Comparison of ENCODE assay signal across 7 cellular contexts in genomic region chr10:102853944-102854694, GRCh38. TPM values are rescaled to one million over a fixed set of nuclear protein-coding genes. Genes with fewer than 3 reads are reported as not detected.
DNase-seq lines count a peak whose midpoint lies in the region; ATAC-seq and TF ChIP-seq lines count a peak whose summit lies in the region.

TSS of gene BORCS7 (plus strand) at chr10:102854259. CDS start at chr10:102854287, 28 bp downstream.

- peaks cover 24% of the 10 kb centered on the region for H3K79me2 ChIP-seq in hepatocyte

- peaks cover 7% of the 10 kb centered on the region for H3K4me1 Mint-ChIP-seq in T-helper 2 cell treated with Interferon-gamma antibody and Interleukin-4, amounts not matched to agents 5 μg/mL and 100 μg/mL, for 36 hours (ENCODE audit: low read depth)

- H3K4me2 ChIP-seq in hepatocyte: peak within 1 kb of the TSS; percentile 77

- no peaks in the 10 kb centered on the region for H3K9me2 ChIP-seq in hepatocyte (replicated peaks; ENCODE audit: insufficient read depth)

- no peaks in the 10 kb centered on the region for H3K9me3 ChIP-seq in hepatocyte (ENCODE audit: low read depth)

- H2AFZ ChIP-seq in hepatocyte: peak within 1 kb of the TSS; percentile 88

- H3K27me3 Mint-ChIP-seq in T-helper 2 cell treated with Interferon-gamma antibody and Interleukin-4, amounts not matched to agents 5 μg/mL and 100 μg/mL, for 36 hours (ENCODE audit: low read depth): no peaks in the 10 kb centered on the region

- DNase-seq in NCI-H1930 (lab: John Stamatoyannopoulos, UW) (peak; percentile 86 to 90), astrocyte of the cerebellum (ENCODE audit: low read depth) (peak; percentile 94), hepatocyte (ENCODE audit: low spot score) (peak; percentile 95), renal cortical epithelial cell (ENCODE audit: low read depth) (peak; percentile 97)
- DNase-seq in T-helper 2 cell treated with Interferon-gamma antibody and Interleukin-4, amounts not matched to agents 5 μg/mL and 100 μg/mL, for 36 hours (ENCODE audit: low spot score): peak; percentile 90

- H3K27me3 ChIP-seq in hepatocyte: no peaks in the 10 kb centered on the region

- no peaks in the 10 kb centered on the region for H3K9me3 Mint-ChIP-seq in T-helper 2 cell treated with Interferon-gamma antibody and Interleukin-4, amounts not matched to agents 5 μg/mL and 100 μg/mL, for 36 hours

- H3K36me3 Mint-ChIP-seq in T-helper 2 cell treated with Interferon-gamma antibody and Interleukin-4, amounts not matched to agents 5 μg/mL and 100 μg/mL, for 36 hours (ENCODE audit: low read depth): no peaks in the 10 kb centered on the region

- H3K27ac ChIP-seq in hepatocyte: peak within 1 kb of the TSS; percentile 96

- no peaks in the 10 kb centered on the region for H4K20me1 ChIP-seq in hepatocyte (ENCODE audit: insufficient read depth, poor library complexity, severe bottlenecking)

- peak within 1 kb of the TSS; percentile 97 for H3K4me3 Mint-ChIP-seq in T-helper 2 cell treated with Interferon-gamma antibody and Interleukin-4, amounts not matched to agents 5 μg/mL and 100 μg/mL, for 36 hours

- H3K4me3 ChIP-seq in astrocyte of the cerebellum (ENCODE audit: low read depth, low read length) (peak within 1 kb of the TSS; percentile 59), hepatocyte (peak within 1 kb of the TSS; percentile 83)

- ATAC-seq in GM18502 (IDR thresholded peaks at IDR 0.05; ENCODE audit: poor library complexity, unreplicated experiment) (peak; percentile 98), HG02970 (IDR thresholded peaks at IDR 0.05; ENCODE audit: low FRiP score, unreplicated experiment) (peak; percentile 79)

- in situ Hi-C loops in astrocyte of the cerebellum (cut with HindIII; ENCODE audit: low sequenced_read_pairs): no loop called here

- 9% methylated on average over 41 of the region's 41 CpGs for WGBS in hepatocyte (ENCODE audit: low lambda C conversion rate, missing lambda C conversion rate)

- TF ChIP-seq CTCF in astrocyte of the cerebellum (IDR thresholded peaks at IDR 0.05; ENCODE audit: low read depth, low read length, missing control alignments): no peak
- TF ChIP-seq CTCF in hepatocyte (IDR thresholded peaks at IDR 0.05; ENCODE audit: poor library complexity): no peak

- peak within 1 kb of the TSS; percentile 96 for H3K27ac Mint-ChIP-seq in T-helper 2 cell treated with Interferon-gamma antibody and Interleukin-4, amounts not matched to agents 5 μg/mL and 100 μg/mL, for 36 hours

- peaks cover 12% of the 10 kb centered on the region for H3K4me1 ChIP-seq in hepatocyte (ENCODE audit: insufficient read depth)

- H3K36me3 ChIP-seq in hepatocyte (replicated peaks; ENCODE audit: insufficient read depth, low read depth): no peaks in the 10 kb centered on the region

RNA-seq across cellular contexts. Expression of gene BORCS7, which starts in this region (rescaled TPM):
- total RNA-seq in hepatocyte: 53.2 and 61.4 TPM in 2 replicates
- polyA plus RNA-seq in hepatocyte: 31.8 and 42.0 TPM in 2 replicates
- 9.2 and 23.4 TPM in 2 replicates for total RNA-seq in renal cortical epithelial cell

Comparison
In these comparisons a context has a peak if more than half of its experiments do, and no peak if none do; other contexts are left out.
1. Peak in every context shown above with its lines: DNase-seq, ATAC-seq, H3K4me3 ChIP-seq and H3K27ac ChIP-seq.